ENCODE assay signal across 17 cellular contexts in genomic region chr17:56142325-56142724, GRCh38. TPM values are rescaled to one million over a fixed set of nuclear protein-coding genes. Genes with fewer than 3 reads are reported as not detected.
DNase-seq lines count a peak whose midpoint lies in the region; ATAC-seq, FAIRE-seq and TF ChIP-seq lines count a peak whose summit lies in the region.
"Had no signal": no experiment of that assay in that cellular context is flagged by ENCODE, and none has a peak within 500 bp of the region (broad histone marks: within the 10 kb centered on the region; RNA-seq: fewer than 3 reads in every experiment).

No MANE protein-coding gene starts in this region.

- no peaks in the 10 kb centered on the region for H4K20me1 ChIP-seq in GM23338 (replicated peaks; ENCODE audit: insufficient read depth)

- peaks cover 8% of the 10 kb centered on the region; the same call in 1 of the 3 replicates for H3K9me3 Mint-ChIP-seq in GM23338
- H3K9me3 Mint-ChIP-seq in activated T-cell treated with anti-CD3 and anti-CD28 coated beads, Interleukin-2, amount 50 U/mL, for 4 hours: no peaks in the 10 kb centered on the region
- H3K9me3 Mint-ChIP-seq: T-helper 2 cell treated with Interferon-gamma antibody and Interleukin-4, amounts not matched to agents 5 μg/mL and 100 μg/mL, for 36 hours had no signal

- no peak overlapping the region for H3K4me3 ChIP-seq in GM23338
- H3K4me3 ChIP-seq in adipocyte (ENCODE audit: low read length): no peak overlapping the region
- no peak overlapping the region for H3K4me3 ChIP-seq in fibroblast of the aortic adventitia (ENCODE audit: low read depth, low read length)
- H3K4me3 ChIP-seq: hepatocyte, ovary had no signal

- no peak overlapping the region for H3K27ac Mint-ChIP-seq in GM23338
- H3K27ac Mint-ChIP-seq: activated CD4-positive, alpha-beta T cell treated with anti-CD3 and anti-CD28 coated beads for 36 hours; T-helper 2 cell treated with Interferon-gamma antibody and Interleukin-4, amounts not matched to agents 5 μg/mL and 100 μg/mL, for 36 hours had no signal

- peak overlapping the region; percentile 7; the same call in 1 of the 2 replicates for H3K4me2 ChIP-seq in GM23338
- H3K4me2 ChIP-seq: hepatocyte had no signal

- TF ChIP-seq CTCF in GM23338 (conservative IDR thresholded peaks at IDR 0.05; ENCODE audit: low read depth in 2 of 2) (no peak), fibroblast of the aortic adventitia (IDR thresholded peaks at IDR 0.05; ENCODE audit: insufficient read depth, low read length) (no peak)

- no peak for DNase-seq in GM23338 (ENCODE audit: low spot score)
- peak; percentile 73 for DNase-seq in adipocyte (ENCODE audit: low read depth)
- DNase-seq in fibroblast of the aortic adventitia (ENCODE audit: low read depth): peak; percentile 96
- peak; percentile 40 for DNase-seq in urothelium cell line (ENCODE audit: low spot score)
- DNase-seq in activated T-cell treated with anti-CD3 and anti-CD28 coated beads, Interleukin-2, amount 50 U/mL, for 4 hours: no peak
- DNase-seq: activated CD4-positive, alpha-beta T cell treated with anti-CD3 and anti-CD28 coated beads for 36 hours; activated CD8-positive, alpha-beta memory T cell treated with anti-CD3 and anti-CD28 coated beads, Interleukin-2, amount 50 U/mL, for 48 hours; activated naive CD4-positive, alpha-beta T cell treated with anti-CD3 and anti-CD28 coated beads, Interleukin-2, amount 50 U/mL, for 16 hours; central memory CD4-positive, alpha-beta T cell; NCI-H2081 treated with DMSO at 0.1 percent for 48 hours; ovary; stimulated activated CD4-positive, alpha-beta T cell treated with anti-CD3 and anti-CD28 coated beads, Interleukin-15, amount 100 ng/mL, for 24 hours had no signal

- no peaks in the 10 kb centered on the region for H3K79me2 ChIP-seq in GM23338 (replicated peaks; ENCODE audit: insufficient read depth)
- H3K79me2 ChIP-seq: hepatocyte had no signal

- no peaks in the 10 kb centered on the region for H3K27me3 Mint-ChIP-seq in GM23338 (ENCODE audit: insufficient read depth, low read depth, poor library complexity)
- peaks cover 5% of the 10 kb centered on the region for H3K27me3 Mint-ChIP-seq in activated T-cell treated with anti-CD3 and anti-CD28 coated beads, Interleukin-2, amount 50 U/mL, for 4 hours (ENCODE audit: low read depth)

- no peak overlapping the region for H3K27ac ChIP-seq in GM23338 (ENCODE audit: low read depth)
- H3K27ac ChIP-seq: hepatocyte, ovary had no signal

- peaks cover 13% of the 10 kb centered on the region for H3K4me1 Mint-ChIP-seq in GM23338
- H3K4me1 Mint-ChIP-seq in activated T-cell treated with anti-CD3 and anti-CD28 coated beads, Interleukin-2, amount 50 U/mL, for 4 hours (ENCODE audit: low read depth): no peaks in the 10 kb centered on the region
- H3K4me1 Mint-ChIP-seq: activated CD4-positive, alpha-beta T cell treated with anti-CD3 and anti-CD28 coated beads for 36 hours had no signal

- H3K27me3 ChIP-seq in GM23338 (ENCODE audit: insufficient read depth): no peaks in the 10 kb centered on the region
- no peaks in the 10 kb centered on the region for H3K27me3 ChIP-seq in adipocyte (replicated peaks; ENCODE audit: control insufficient read depth, insufficient read depth, low read length)
- H3K27me3 ChIP-seq: hepatocyte, ovary had no signal

- peaks cover 13% of the 10 kb centered on the region for H3K9me2 ChIP-seq in GM23338 (ENCODE audit: insufficient read depth)

- H3K9ac ChIP-seq in adipocyte (ENCODE audit: low read length): no peak overlapping the region

- H3K36me3 Mint-ChIP-seq in GM23338 (ENCODE audit: low read depth): no peaks in the 10 kb centered on the region
- H3K36me3 Mint-ChIP-seq in activated T-cell treated with anti-CD3 and anti-CD28 coated beads, Interleukin-2, amount 50 U/mL, for 4 hours (ENCODE audit: insufficient read depth): no peaks in the 10 kb centered on the region

- no peak overlapping the region for H3K4me3 Mint-ChIP-seq in GM23338
- no peak overlapping the region for H3K4me3 Mint-ChIP-seq in activated T-cell treated with anti-CD3 and anti-CD28 coated beads, Interleukin-2, amount 50 U/mL, for 4 hours
- H3K4me3 Mint-ChIP-seq: activated CD4-positive, alpha-beta T cell treated with anti-CD3 and anti-CD28 coated beads for 36 hours; T-helper 2 cell treated with Interferon-gamma antibody and Interleukin-4, amounts not matched to agents 5 μg/mL and 100 μg/mL, for 36 hours had no signal

- peak overlapping the region; percentile 3; the same call in 1 of the 2 replicates for H2AFZ ChIP-seq in GM23338
- H2AFZ ChIP-seq: hepatocyte had no signal

- H3K9me3 ChIP-seq in adipocyte (ENCODE audit: control insufficient read depth, low read length): no peaks in the 10 kb centered on the region
- H3K9me3 ChIP-seq: ovary had no signal

- H3K36me3 ChIP-seq in GM23338 (ENCODE audit: insufficient read depth): no peaks in the 10 kb centered on the region
- no peaks in the 10 kb centered on the region for H3K36me3 ChIP-seq in adipocyte (ENCODE audit: control insufficient read depth, insufficient read depth, low read length, severe bottlenecking)
- H3K36me3 ChIP-seq: ovary had no signal

- ATAC-seq in GM23338 (no peak), HG03469 (IDR thresholded peaks at IDR 0.05; ENCODE audit: unreplicated experiment) (no peak), GM19328 (IDR thresholded peaks at IDR 0.05; ENCODE audit: unreplicated experiment) (no peak)
- ATAC-seq in activated T-cell treated with anti-CD3 and anti-CD28 coated beads, Interleukin-2, amount 50 U/mL, for 4 hours: no peak
- ATAC-seq: activated CD4-positive, alpha-beta T cell treated with anti-CD3 and anti-CD28 coated beads for 36 hours had no signal

- H3F3A ChIP-seq in GM23338 (replicated peaks; ENCODE audit: low read depth): no peaks in the 10 kb centered on the region

- no peak for FAIRE-seq in urothelium cell line (lab: Jason Lieb, UNC)
- FAIRE-seq: endometrium had no signal

- peaks cover 4% of the 10 kb centered on the region; the same call in 1 of the 2 replicates for H3K4me1 ChIP-seq in GM23338 (ENCODE audit: insufficient read depth)
- H3K4me1 ChIP-seq in adipocyte (ENCODE audit: control insufficient read depth, insufficient read depth, low read length): peaks cover 20% of the 10 kb centered on the region

TF ChIP-seq in GM23338, 12 proteins besides CTCF, POLR2A, EP300 and RAD21 (continues in another document):
- no peak for TF ChIP-seq ZNF114 (CRISPR knock-in tag; IDR thresholded peaks at IDR 0.05)
- TF ChIP-seq STAT1 (IDR thresholded peaks at IDR 0.05; ENCODE audit: unreplicated experiment): no peak
- TF ChIP-seq ETS1 (IDR thresholded peaks at IDR 0.05): no peak
- TF ChIP-seq EZH2phosphoT487 (IDR thresholded peaks at IDR 0.05; ENCODE audit: unreplicated experiment): no peak

RNA-seq across cellular contexts. Expression of gene ANKFN1, which starts 10.9 kb away (rescaled TPM):
- total RNA-seq in GM23338 (2014; rRNA removed; shearing (Covaris generic)): not detected in 2 replicates
- polyA plus RNA-seq in GM23338 (2016; fragmentation: Nextera tagmentation; extraction: Ambion mirVana): not detected in 2 replicates
- not detected in 2 replicates for total RNA-seq in fibroblast of the aortic adventitia (ENCODE audit: low replicate concordance)
- total RNA-seq in activated T-cell treated with anti-CD3 and anti-CD28 coated beads, Interleukin-2, amount 50 U/mL, for 4 hours: not detected
- total RNA-seq: activated CD4-positive, alpha-beta T cell treated with anti-CD3 and anti-CD28 coated beads for 36 hours had no signal

Comparison
In these comparisons a context has a peak if more than half of its experiments do, and no peak if none do; other contexts are left out.
1. DNase-seq: peak in adipocyte (single experiment), fibroblast of the aortic adventitia (single experiment) and urothelium cell line (single experiment); none in GM23338 (single experiment) and activated T-cell treated with anti-CD3 and anti-CD28 coated beads, Interleukin-2, amount 50 U/mL, for 4 hours (single experiment).